ENCODE assay signal across 13 cellular contexts in the genomic region with DNA sequence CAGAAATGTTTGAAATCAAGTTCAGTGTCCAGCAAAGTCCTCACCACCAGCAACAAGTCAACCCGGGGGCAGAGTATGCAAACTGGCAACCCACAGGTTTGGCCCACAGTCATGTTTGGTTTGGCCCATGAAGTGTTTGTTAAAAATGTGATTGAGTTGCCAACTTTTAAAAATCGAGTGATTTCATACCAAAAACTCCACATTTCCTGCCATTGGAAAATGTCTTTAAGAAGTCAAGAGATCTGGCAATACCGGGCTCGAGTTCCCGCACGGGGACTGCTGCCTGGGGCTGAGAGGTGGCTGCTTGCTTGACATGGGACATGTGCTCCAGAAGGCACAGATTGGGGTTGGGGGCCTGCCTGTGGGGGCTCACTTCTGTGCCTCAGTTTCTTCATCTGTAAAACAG. TPM values are rescaled to one million over a fixed set of nuclear protein-coding genes. Genes with fewer than 3 reads are reported as not detected.
DNase-seq lines count a peak whose midpoint lies in the region; ATAC-seq and TF ChIP-seq lines count a peak whose summit lies in the region.
"Had no signal": no experiment of that assay in that cellular context is flagged by ENCODE, and none has a peak within 500 bp of the region (broad histone marks: within the 10 kb centered on the region; RNA-seq: fewer than 3 reads in every experiment).

No MANE protein-coding gene starts in this region.

- H3K4me3 ChIP-seq in right cardiac atrium (ENCODE audit: low read length): no peak overlapping the region
- H3K4me3 ChIP-seq in heart left ventricle: no peak overlapping the region
- no peak overlapping the region for H3K4me3 ChIP-seq in upper lobe of right lung
- H3K4me3 ChIP-seq: BLaER1 treated with 17β-estradiol and CSF1 and Interleukin-3, amounts not matched to agents 10 nM and 100 nM had no signal

- H3K9me3 Mint-ChIP-seq in activated B cell treated with CpG ODN at 0.5 μM for 24 hours: no peaks in the 10 kb centered on the region

- H3K36me3 ChIP-seq in heart left ventricle (peaks cover 0 to 5% (median 0%) of the 10 kb centered on the region in 9 donors), upper lobe of right lung (no peaks in the 10 kb centered on the region)

- H3K27me3 ChIP-seq in right cardiac atrium (ENCODE audit: control insufficient read depth, insufficient read depth) (no peaks in the 10 kb centered on the region), heart left ventricle (no peaks in the 10 kb centered on the region), upper lobe of right lung (no peaks in the 10 kb centered on the region)
- H3K27me3 ChIP-seq: BLaER1 treated with 17β-estradiol and CSF1 and Interleukin-3, amounts not matched to agents 10 nM and 100 nM had no signal

- WGBS in right cardiac atrium: 45% methylated on average over 6 of the region's 6 CpGs
- 65 to 75% (median 70%) methylated on average over 6 of the region's 6 CpGs for WGBS in heart left ventricle, 4 donors

- no peaks in the 10 kb centered on the region for H3K27me3 Mint-ChIP-seq in activated B cell treated with CpG ODN at 0.5 μM for 24 hours

- CTCF ChIA-PET in activated B cell treated with CpG ODN at 0.5 μM for 24 hours (lab: Charles Lee): interaction anchor here (1.2 to 2.7 kb wide), 3 partner anchors 48 to 134 kb away, joined by 3 to 9 read pairs (median 4); no protein-coding TSS in a partner anchor

- no peak overlapping the region for H3K27ac ChIP-seq in right cardiac atrium (ENCODE audit: low read length)
- H3K27ac ChIP-seq in heart left ventricle: no peak overlapping the region
- H3K27ac ChIP-seq in upper lobe of right lung: no peak overlapping the region
- H3K27ac ChIP-seq: BLaER1 treated with 17β-estradiol and CSF1 and Interleukin-3, amounts not matched to agents 10 nM and 100 nM had no signal

- peaks cover 22% of the 10 kb centered on the region for H3K4me1 Mint-ChIP-seq in activated B cell treated with CpG ODN at 0.5 μM for 24 hours

- H3K4me3 Mint-ChIP-seq in activated B cell treated with CpG ODN at 0.5 μM for 24 hours: no peak overlapping the region

- TF ChIP-seq CTCF in heart left ventricle (IDR thresholded peaks at IDR 0.05) (no peak), activated B cell treated with CpG ODN at 0.5 μM for 24 hours (IDR thresholded peaks at IDR 0.05) (no peak), upper lobe of right lung (IDR thresholded peaks at IDR 0.05) (no peak)

- intact Hi-C loops in right cardiac atrium (cut with DNase I): no loop called here
- intact Hi-C loops in heart left ventricle (cut with DNase I): no loop called here
- intact Hi-C loops in activated B cell treated with CpG ODN at 0.5 μM for 24 hours (cut with micrococcal nuclease): no loop called here
- intact Hi-C loops in upper lobe of right lung (cut with DNase I): no loop called here

- H3K9me3 ChIP-seq in right cardiac atrium (ENCODE audit: control insufficient read depth, low read length) (no peaks in the 10 kb centered on the region), heart left ventricle (no peaks in the 10 kb centered on the region), upper lobe of right lung (no peaks in the 10 kb centered on the region)
- H3K9me3 ChIP-seq: BLaER1 treated with 17β-estradiol and CSF1 and Interleukin-3, amounts not matched to agents 10 nM and 100 nM had no signal

- H3K27ac Mint-ChIP-seq in activated B cell treated with CpG ODN at 0.5 μM for 24 hours: peak overlapping the region; percentile 54

- DNase-seq in right cardiac atrium: peak in 2 of 3 donors; percentile 65 to 72
- DNase-seq in heart left ventricle: no peak
- DNase-seq in activated B cell treated with CpG ODN at 0.5 μM for 24 hours: no peak
- peak; percentile 55 for DNase-seq in fibroblast of the conjunctiva (ENCODE audit: low read depth)
- DNase-seq in upper lobe of right lung: peak; percentile 44
- no peak for DNase-seq in DMS53 (lab: John Stamatoyannopoulos, UW)
- no peak for DNase-seq in mesenteric fat pad (ENCODE audit: low spot score)
- no peak for DNase-seq in activated CD4-positive, alpha-beta T cell treated with anti-CD3 and anti-CD28 coated beads, Interleukin-2, amount 50 U/mL, for 48 hours
- DNase-seq: activated CD4-positive, CD25-positive, alpha-beta regulatory T cell; Karpas-422; Right ventricle myocardium superior; stimulated activated naive CD4-positive, alpha-beta T cell treated with Interleukin-2 at 50 U/mL for 16 hours had no signal

- ATAC-seq in right cardiac atrium (peak; percentile 37 to 55), heart left ventricle (no peak), activated B cell treated with CpG ODN at 0.5 μM for 24 hours (ENCODE audit: low read depth) (no peak), upper lobe of right lung (no peak)

- no peaks in the 10 kb centered on the region for H3K36me3 Mint-ChIP-seq in activated B cell treated with CpG ODN at 0.5 μM for 24 hours (ENCODE audit: low read depth)

- POLR2A ChIA-PET in activated B cell treated with CpG ODN at 0.5 μM for 24 hours (lab: Charles Lee): interaction anchor here (0.8 to 5.1 kb wide), 5 partner anchors 10 to 75 kb away, joined by 3 to 41 read pairs (median 4); a partner anchor contains a TSS

- H3K4me1 ChIP-seq in right cardiac atrium (ENCODE audit: control insufficient read depth, insufficient read depth, low read length): peaks cover 6% of the 10 kb centered on the region
- peaks cover 0 to 82% (median 17%) of the 10 kb centered on the region in 12 donors for H3K4me1 ChIP-seq in heart left ventricle
- H3K4me1 ChIP-seq in upper lobe of right lung: peaks cover 43% of the 10 kb centered on the region

- no peak for TF ChIP-seq POLR2A in heart left ventricle (IDR thresholded peaks at IDR 0.05)

RNA-seq across cellular contexts. Expression of a gene that starts 36.1 kb away (rescaled TPM):
- 10 to 100 TPM; 10.4 to 16.2 (median 14.7) TPM for total RNA-seq in right cardiac atrium
- 9.0 TPM for polyA plus RNA-seq in right cardiac atrium
- total RNA-seq in heart left ventricle: 10 to 100 TPM in 6 of 9 donors, 1 to 10 TPM in 3; 7.9 to 41.5 (median 13.8) TPM
- polyA plus RNA-seq in heart left ventricle: 10 to 100 TPM in 1 of 2 donors, 1 to 10 TPM in 1; 7.2 to 11.2 TPM
- 65.0 and 71.4 TPM in 2 replicates for total RNA-seq in activated B cell treated with CpG ODN at 0.5 μM for 24 hours
- total RNA-seq in upper lobe of right lung: 66.0 TPM
- 44.0 TPM for total RNA-seq in mesenteric fat pad

Comparison
In these comparisons a context has a peak if more than half of its experiments do, and no peak if none do; other contexts are left out.
1. ATAC-seq: peak in right cardiac atrium (2 of 2); none in heart left ventricle (0 of 4), activated B cell treated with CpG ODN at 0.5 μM for 24 hours (single experiment) and upper lobe of right lung (single experiment).
2. DNase-seq: peak in right cardiac atrium (2 of 3), fibroblast of the conjunctiva (single experiment) and upper lobe of right lung (single experiment); none in heart left ventricle (0 of 5), activated B cell treated with CpG ODN at 0.5 μM for 24 hours (single experiment), DMS53 (single experiment), mesenteric fat pad (single experiment) and activated CD4-positive, alpha-beta T cell treated with anti-CD3 and anti-CD28 coated beads, Interleukin-2, amount 50 U/mL, for 48 hours (0 of 2).